In the genomic region with DNA sequence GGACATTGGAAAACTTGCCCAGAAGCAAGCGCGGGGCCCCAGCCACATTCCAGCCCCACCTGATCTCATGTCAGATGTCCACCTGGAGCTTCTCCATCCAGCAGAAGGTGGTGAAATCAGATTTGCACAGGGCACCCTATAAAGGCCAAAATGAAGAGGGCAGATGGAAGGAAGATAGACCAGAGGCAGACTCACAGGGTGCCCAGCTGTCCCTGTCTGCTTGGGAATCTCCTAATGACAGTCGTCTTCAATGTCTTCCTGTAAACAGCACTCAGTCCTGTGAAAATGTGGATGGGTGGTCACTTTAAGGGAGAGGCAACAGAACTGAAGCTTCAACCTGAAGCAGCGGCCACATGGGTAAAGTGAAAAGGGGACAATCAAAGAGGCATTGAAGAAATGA, we compare ENCODE assay signal across 8 cellular contexts.
"Had no signal": no experiment of that assay in that cellular context is flagged by ENCODE, and none has a peak within 500 bp of the region (broad histone marks: within the 10 kb centered on the region; RNA-seq: fewer than 3 reads in every experiment).

No MANE protein-coding gene starts in this region.

- FAIRE-seq: HepG2, HTR-8/SVneo, K562 had no signal

- DNase-seq: IMR-90, KBM-7, KG1 had no signal

- H3K27me3 Mint-ChIP-seq: IgD-negative memory B cell had no signal

- ATAC-seq: HepG2, K562 had no signal

- H3K4me3 ChIP-seq: K562 had no signal

- H3K36me3 Mint-ChIP-seq: IgD-negative memory B cell had no signal

- H3K4me3 Mint-ChIP-seq: IgD-negative memory B cell had no signal

- H3K27ac Mint-ChIP-seq: IgD-negative memory B cell had no signal

- H3K4me1 Mint-ChIP-seq: IgD-negative memory B cell had no signal

- H3K27ac ChIP-seq: HL-60 had no signal
